Comparison of ENCODE assay signal across 28 cellular contexts in genomic region chr15:41952003-41952563, GRCh38. TPM values are rescaled to one million over a fixed set of nuclear protein-coding genes. Genes with fewer than 3 reads are reported as not detected.
DNase-seq lines count a peak whose midpoint lies in the region; ATAC-seq and TF ChIP-seq lines count a peak whose summit lies in the region.
"Had no signal": no experiment of that assay in that cellular context is flagged by ENCODE, and none has a peak within 500 bp of the region (broad histone marks: within the 10 kb centered on the region; RNA-seq: fewer than 3 reads in every experiment).

No MANE protein-coding gene starts in this region.

- no peak overlapping the region for H3K4me2 ChIP-seq in Karpas-422 (ENCODE audit: low read depth, low read length, poor library complexity, severe bottlenecking)

- H2AFZ ChIP-seq in Karpas-422 (ENCODE audit: low read length): no peak overlapping the region

- WGBS in esophagus muscularis mucosa: 76% methylated on average over 11 of the region's 12 CpGs

- DNase-seq in CD14-positive monocyte (ENCODE audit: low spot score) (no peak), MV-4-11 (lab: John Stamatoyannopoulos, UW) (peak; percentile 46), esophagus muscularis mucosa (ENCODE audit: extremely low spot score) (peak; percentile 78), activated T-cell treated with anti-CD3 and anti-CD28 coated beads for 4 hours (no peak), Karpas-422 (no peak)
- no peak for DNase-seq in activated CD4-positive, alpha-beta T cell treated with anti-CD3 and anti-CD28 coated beads, Interleukin-2, amount 10 ng/mL, durations not matched to agents 24 days and 14 days
- DNase-seq: activated CD4-positive, alpha-beta memory T cell treated with anti-CD3 and anti-CD28 coated beads for 36 hours; activated gamma-delta T cell; activated naive CD8-positive, alpha-beta T cell treated with anti-CD3 and anti-CD28 coated beads, Interleukin-2, amount 50 U/mL, for 24 hours; brain microvascular endothelial cell; effector CD8-positive, alpha-beta T cell; foreskin keratinocyte; kidney glomerular epithelial cell; mesendoderm; MG63; NCI-H1417; NCI-H446; NCI-H82; RPMI8226; stimulated activated naive CD8-positive, alpha-beta T cell treated with anti-CD3 and anti-CD28 coated beads, Interleukin-15, amount 100 ng/mL, for 72 hours; trophoblast cell had no signal

- TF ChIP-seq POLR2A in esophagus muscularis mucosa (IDR thresholded peaks at IDR 0.05; ENCODE audit: low read depth): no peak

- H3K4me3 ChIP-seq in esophagus muscularis mucosa (no peak overlapping the region), Karpas-422 (ENCODE audit: low read length) (no peak overlapping the region)
- H3K4me3 ChIP-seq: K562, MG63, SK-N-MC had no signal

- H3K9me3 ChIP-seq in esophagus muscularis mucosa: no peaks in the 10 kb centered on the region
- no peaks in the 10 kb centered on the region for H3K9me3 ChIP-seq in Karpas-422 (ENCODE audit: low read length)
- H3K9me3 ChIP-seq: MG63, neutrophil had no signal

- no peak for TF ChIP-seq EP300 in esophagus muscularis mucosa (IDR thresholded peaks at IDR 0.05)

- intact Hi-C loops in CD14-positive monocyte (cut with micrococcal nuclease): no loop called here
- intact Hi-C loops in esophagus muscularis mucosa (cut with DNase I): no loop called here
- intact Hi-C loops in activated CD4-positive, alpha-beta T cell treated with anti-CD3 and anti-CD28 coated beads, Interleukin-2, amount 10 ng/mL, durations not matched to agents 24 days and 14 days (cut with micrococcal nuclease): no loop called here

- no peak for ATAC-seq in stimulated activated memory B cell treated with anti-CD40 and anti-IgM and Interleukin-4, amounts not matched to agents 10 μg/mL and 1 μg/mL and 100 μg/mL, for 72 hours
- ATAC-seq: activated CD4-positive, CD25-positive, alpha-beta regulatory T cell treated with anti-CD3 and anti-CD28 coated beads, Interleukin-2, amount 50 U/mL, for 24 hours; activated naive CD8-positive, alpha-beta T cell treated with anti-CD3 and anti-CD28 coated beads, Interleukin-2, amount 50 U/mL, for 24 hours; esophagus mucosa; foreskin keratinocyte; K562; stimulated activated naive CD8-positive, alpha-beta T cell treated with anti-CD3 and anti-CD28 coated beads, Interleukin-15, amount 100 ng/mL, for 72 hours had no signal

- TF ChIP-seq CTCF in CD14-positive monocyte (IDR thresholded peaks at IDR 0.05) (no peak), esophagus muscularis mucosa (IDR thresholded peaks at IDR 0.05) (no peak)

- no peaks in the 10 kb centered on the region for H3K9me2 ChIP-seq in Karpas-422 (replicated peaks; ENCODE audit: insufficient read depth, low read length)

- peaks cover 60 to 70% of the 10 kb centered on the region in 2 donors for H3K36me3 Mint-ChIP-seq in CD14-positive monocyte
- peaks cover 26% of the 10 kb centered on the region for H3K36me3 Mint-ChIP-seq in stimulated activated memory B cell treated with anti-CD40 and anti-IgM and Interleukin-4, amounts not matched to agents 10 μg/mL and 1 μg/mL and 100 μg/mL, for 72 hours
- peaks cover 11% of the 10 kb centered on the region for H3K36me3 Mint-ChIP-seq in activated CD4-positive, alpha-beta T cell treated with anti-CD3 and anti-CD28 coated beads, Interleukin-2, amount 10 ng/mL, durations not matched to agents 24 days and 14 days (ENCODE audit: low read depth)

- H3K27me3 ChIP-seq in esophagus muscularis mucosa (no peaks in the 10 kb centered on the region), Karpas-422 (ENCODE audit: low read length) (no peaks in the 10 kb centered on the region)
- H3K27me3 ChIP-seq: brain microvascular endothelial cell, foreskin keratinocyte, MG63, neutrophil had no signal

- 0 out of 2 replicates have a peak, but pooled peaks cover 6% of the 10 kb centered on the region for H4K20me1 ChIP-seq in Karpas-422 (ENCODE audit: insufficient read depth, low read depth, low read length)

- H3K4me1 ChIP-seq in esophagus muscularis mucosa (peaks cover 42 to 65% (median 58%) of the 10 kb centered on the region in 4 donors), Karpas-422 (ENCODE audit: low read length) (peaks cover under 1% of the 10 kb centered on the region; the same call in 1 of the 2 replicates)

- no peak overlapping the region for H3K4me3 Mint-ChIP-seq in CD14-positive monocyte
- no peak overlapping the region for H3K4me3 Mint-ChIP-seq in stimulated activated memory B cell treated with anti-CD40 and anti-IgM and Interleukin-4, amounts not matched to agents 10 μg/mL and 1 μg/mL and 100 μg/mL, for 72 hours
- H3K4me3 Mint-ChIP-seq in activated CD4-positive, alpha-beta T cell treated with anti-CD3 and anti-CD28 coated beads, Interleukin-2, amount 10 ng/mL, durations not matched to agents 24 days and 14 days: no peak overlapping the region
- H3K4me3 Mint-ChIP-seq: activated CD4-positive, alpha-beta memory T cell treated with anti-CD3 and anti-CD28 coated beads for 36 hours; activated naive CD8-positive, alpha-beta T cell treated with anti-CD3 and anti-CD28 coated beads, Interleukin-2, amount 50 U/mL, for 24 hours; stimulated activated naive CD8-positive, alpha-beta T cell treated with anti-CD3 and anti-CD28 coated beads, Interleukin-15, amount 100 ng/mL, for 72 hours had no signal

- H3K36me3 ChIP-seq in esophagus muscularis mucosa: peaks cover 0 to 33% (median 21%) of the 10 kb centered on the region in 4 donors
- peaks cover 3% of the 10 kb centered on the region; the same call in 1 of the 2 replicates for H3K36me3 ChIP-seq in Karpas-422 (ENCODE audit: insufficient read depth, low read length)

- peaks cover 59% of the 10 kb centered on the region for H3K79me2 ChIP-seq in Karpas-422 (ENCODE audit: low read length)

- peak overlapping the region; percentile 59 to 85 (median 76) for H3K27ac Mint-ChIP-seq in CD14-positive monocyte
- peak overlapping the region; percentile 6 for H3K27ac Mint-ChIP-seq in stimulated activated memory B cell treated with anti-CD40 and anti-IgM and Interleukin-4, amounts not matched to agents 10 μg/mL and 1 μg/mL and 100 μg/mL, for 72 hours
- no peak overlapping the region for H3K27ac Mint-ChIP-seq in activated CD4-positive, alpha-beta T cell treated with anti-CD3 and anti-CD28 coated beads, Interleukin-2, amount 10 ng/mL, durations not matched to agents 24 days and 14 days
- H3K27ac Mint-ChIP-seq: activated CD4-positive, alpha-beta memory T cell treated with anti-CD3 and anti-CD28 coated beads for 36 hours; activated naive CD8-positive, alpha-beta T cell treated with anti-CD3 and anti-CD28 coated beads, Interleukin-2, amount 50 U/mL, for 24 hours had no signal

- H3K4me1 Mint-ChIP-seq in CD14-positive monocyte: peaks cover 18% of the 10 kb centered on the region
- peaks cover under 1% of the 10 kb centered on the region for H3K4me1 Mint-ChIP-seq in stimulated activated memory B cell treated with anti-CD40 and anti-IgM and Interleukin-4, amounts not matched to agents 10 μg/mL and 1 μg/mL and 100 μg/mL, for 72 hours
- peaks cover 4% of the 10 kb centered on the region for H3K4me1 Mint-ChIP-seq in activated CD4-positive, alpha-beta T cell treated with anti-CD3 and anti-CD28 coated beads, Interleukin-2, amount 10 ng/mL, durations not matched to agents 24 days and 14 days
- H3K4me1 Mint-ChIP-seq: activated naive CD8-positive, alpha-beta T cell treated with anti-CD3 and anti-CD28 coated beads, Interleukin-2, amount 50 U/mL, for 24 hours had no signal

- H3K27ac ChIP-seq in esophagus muscularis mucosa (replicated peaks in 1 of 4) (peak overlapping the region; percentile 5 to 41 (median 28)), Karpas-422 (ENCODE audit: low read length) (no peak overlapping the region)
- H3K27ac ChIP-seq: brain microvascular endothelial cell, C4-2B, foreskin keratinocyte, neutrophil, SK-N-MC had no signal

- no peak overlapping the region for H3K9ac ChIP-seq in Karpas-422 (ENCODE audit: low read length)

- no peaks in the 10 kb centered on the region for H3K9me3 Mint-ChIP-seq in CD14-positive monocyte
- H3K9me3 Mint-ChIP-seq in stimulated activated memory B cell treated with anti-CD40 and anti-IgM and Interleukin-4, amounts not matched to agents 10 μg/mL and 1 μg/mL and 100 μg/mL, for 72 hours: no peaks in the 10 kb centered on the region
- H3K9me3 Mint-ChIP-seq in activated CD4-positive, alpha-beta T cell treated with anti-CD3 and anti-CD28 coated beads, Interleukin-2, amount 10 ng/mL, durations not matched to agents 24 days and 14 days: no peaks in the 10 kb centered on the region
- H3K9me3 Mint-ChIP-seq: activated CD4-positive, alpha-beta memory T cell treated with anti-CD3 and anti-CD28 coated beads for 36 hours; activated naive CD8-positive, alpha-beta T cell treated with anti-CD3 and anti-CD28 coated beads, Interleukin-2, amount 50 U/mL, for 24 hours; stimulated activated naive CD8-positive, alpha-beta T cell treated with anti-CD3 and anti-CD28 coated beads, Interleukin-15, amount 100 ng/mL, for 72 hours had no signal

- H3K27me3 Mint-ChIP-seq in CD14-positive monocyte (ENCODE audit: low read depth in 3 of 3): no peaks in the 10 kb centered on the region
- no peaks in the 10 kb centered on the region for H3K27me3 Mint-ChIP-seq in stimulated activated memory B cell treated with anti-CD40 and anti-IgM and Interleukin-4, amounts not matched to agents 10 μg/mL and 1 μg/mL and 100 μg/mL, for 72 hours
- no peaks in the 10 kb centered on the region for H3K27me3 Mint-ChIP-seq in activated CD4-positive, alpha-beta T cell treated with anti-CD3 and anti-CD28 coated beads, Interleukin-2, amount 10 ng/mL, durations not matched to agents 24 days and 14 days
- H3K27me3 Mint-ChIP-seq: activated CD4-positive, alpha-beta memory T cell treated with anti-CD3 and anti-CD28 coated beads for 36 hours; activated naive CD8-positive, alpha-beta T cell treated with anti-CD3 and anti-CD28 coated beads, Interleukin-2, amount 50 U/mL, for 24 hours; stimulated activated naive CD8-positive, alpha-beta T cell treated with anti-CD3 and anti-CD28 coated beads, Interleukin-15, amount 100 ng/mL, for 72 hours had no signal

RNA-seq across cellular contexts. Expression of gene EHD4, which starts 20.3 kb away (rescaled TPM):
- polyA plus RNA-seq in CD14-positive monocyte: 10 to 100 TPM; 14.2 to 16.0 TPM
- 10 to 100 TPM in 3 of 4 donors, 1 to 10 TPM in 1; 10.0 to 24.7 (median 21.7) TPM for total RNA-seq in esophagus muscularis mucosa
- 28.4 and 28.9 TPM in 2 replicates for total RNA-seq in activated CD4-positive, alpha-beta T cell treated with anti-CD3 and anti-CD28 coated beads, Interleukin-2, amount 10 ng/mL, durations not matched to agents 24 days and 14 days
- total RNA-seq in Karpas-422 (2014; rRNA removed; shearing (Covaris generic); ENCODE audit: low replicate concordance): 19.9 and 20.4 TPM in 2 replicates

RNA-seq across cellular contexts. Expression of gene SPTBN5, which starts 58.2 kb away (rescaled TPM):
- not detected for polyA plus RNA-seq in CD14-positive monocyte
- 1 to 10 TPM in 2 of 4 donors, under 1 TPM in 2; 0.17 to 1.2 (median 0.68) TPM for total RNA-seq in esophagus muscularis mucosa
- 0.64 and 0.65 TPM in 2 replicates for total RNA-seq in activated CD4-positive, alpha-beta T cell treated with anti-CD3 and anti-CD28 coated beads, Interleukin-2, amount 10 ng/mL, durations not matched to agents 24 days and 14 days
- total RNA-seq in Karpas-422 (2014; rRNA removed; shearing (Covaris generic); ENCODE audit: low replicate concordance): 0.11 and 0.22 TPM in 2 replicates
- polyA plus RNA-seq: K562 had no signal

Comparison
In these comparisons a context has a peak if more than half of its experiments do, and no peak if none do; other contexts are left out.
1. DNase-seq: peak in MV-4-11 (single experiment) and esophagus muscularis mucosa (single experiment); none in CD14-positive monocyte (single experiment), activated T-cell treated with anti-CD3 and anti-CD28 coated beads for 4 hours (single experiment), activated CD4-positive, alpha-beta T cell treated with anti-CD3 and anti-CD28 coated beads, Interleukin-2, amount 10 ng/mL, durations not matched to agents 24 days and 14 days (single experiment) and Karpas-422 (single experiment).